Comparison of ENCODE assay signal across 1 cellular context in genomic region chr1:11845641-11846335, GRCh38.
TF ChIP-seq lines count a peak whose summit lies in the region.

No MANE protein-coding gene starts in this region.

TF ChIP-seq in K562, 482 proteins besides CTCF, POLR2A, EP300 and RAD21 (continued from another document and continues in another):
- TF ChIP-seq ZBTB40 (IDR thresholded peaks at IDR 0.05): 0 out of 2 replicates have a peak, but pooled peaks have one; percentile 38
- no peak for TF ChIP-seq ZBTB40 (CRISPR knock-in tag; IDR thresholded peaks at IDR 0.05)
- TF ChIP-seq ZNF696 (CRISPR knock-in tag; conservative IDR thresholded peaks at IDR 0.05): no peak
- peak; percentile 45; the same call in 1 of the 2 replicates for TF ChIP-seq ARID4B (CRISPR knock-in tag; IDR thresholded peaks at IDR 0.05)
- TF ChIP-seq GABPB1 (CRISPR knock-in tag; IDR thresholded peaks at IDR 0.05): no peak
- no peak for TF ChIP-seq HDAC8 (tag; IDR thresholded peaks at IDR 0.05)
- TF ChIP-seq MITF (IDR thresholded peaks at IDR 0.05): no peak
- no peak for TF ChIP-seq NFXL1 (CRISPR knock-in tag; IDR thresholded peaks at IDR 0.05)
- no peak for TF ChIP-seq CHD7 (IDR thresholded peaks at IDR 0.05; ENCODE audit: low read depth, low read length)
- TF ChIP-seq SLC30A9 (CRISPR knock-in tag; IDR thresholded peaks at IDR 0.05): no peak
- no peak for TF ChIP-seq ZZZ3 (IDR thresholded peaks at IDR 0.05)
- TF ChIP-seq SIN3A (IDR thresholded peaks at IDR 0.05; ENCODE audit: borderline replicate concordance in 2 of 2, control insufficient read depth in 1 of 2, low read depth in 2 of 2, low read length in 2 of 2): no peak
- no peak for TF ChIP-seq MCM5 (IDR thresholded peaks at IDR 0.05; ENCODE audit: low read depth)
- no peak for TF ChIP-seq NFE2 (IDR thresholded peaks at IDR 0.05; ENCODE audit: low read depth)
- no peak for TF ChIP-seq SMAD3 (CRISPR knock-in tag; conservative IDR thresholded peaks at IDR 0.05)
- no peak for TF ChIP-seq E2F4 (CRISPR knock-in tag; IDR thresholded peaks at IDR 0.05; ENCODE audit: low read depth)
- TF ChIP-seq FOXP1 (CRISPR knock-in tag; IDR thresholded peaks at IDR 0.05): peak; percentile 72; the same call in 1 of the 2 replicates
- TF ChIP-seq MCM3 (IDR thresholded peaks at IDR 0.05): no peak
- TF ChIP-seq HDAC1 (IDR thresholded peaks at IDR 0.05): peak in 1 of 2 experiments; percentile 34; a peak in 1 of 4 replicates
- no peak for TF ChIP-seq ZNF561 (CRISPR knock-in tag; conservative IDR thresholded peaks at IDR 0.05)
- TF ChIP-seq PCBP1 (IDR thresholded peaks at IDR 0.05; ENCODE audit: low read depth, low read length, poor library complexity, severe bottlenecking): no peak
